Comparison of ENCODE assay signal across 17 cellular contexts in genomic region chr13:99856021-99856420, GRCh38.
"Had no signal": no experiment of that assay in that cellular context is flagged by ENCODE, and none has a peak within 500 bp of the region (broad histone marks: within the 10 kb centered on the region; RNA-seq: fewer than 3 reads in every experiment).

No MANE protein-coding gene starts in this region.

- H3K4me3 ChIP-seq: esophagus squamous epithelium, right atrium auricular region, stomach, thoracic aorta, transverse colon had no signal

- FAIRE-seq: colon, keratinocyte, small intestine had no signal

- DNase-seq: esophagus squamous epithelium; immature natural killer cell; left cardiac atrium; left ventricle myocardium superior; naive thymus-derived CD4-positive, alpha-beta T cell; nephron progenitor cell; small intestine; stimulated activated CD4-positive, alpha-beta T cell treated with anti-CD3 and anti-CD28 coated beads, Interleukin-12 subunit alpha, Interleukin-12 subunit beta, amount 100 ng/mL, for 4 hours; stimulated activated naive CD4-positive, alpha-beta T cell; stomach; substantia nigra; transverse colon had no signal

- H3K27me3 ChIP-seq: esophagus squamous epithelium, right atrium auricular region, stomach, transverse colon had no signal

- H3K4me1 ChIP-seq: esophagus squamous epithelium, foreskin keratinocyte, right atrium auricular region, stomach had no signal

- H3K36me3 ChIP-seq: esophagus squamous epithelium, right atrium auricular region, stomach, thoracic aorta, transverse colon had no signal

- H3K27ac ChIP-seq: esophagus squamous epithelium, foreskin keratinocyte, right atrium auricular region, stomach, thoracic aorta had no signal

- ATAC-seq: foreskin keratinocyte; left cardiac atrium; left ventricle myocardium superior; naive thymus-derived CD4-positive, alpha-beta T cell had no signal

- H3K9me3 ChIP-seq: esophagus squamous epithelium, right atrium auricular region, stomach, thoracic aorta, transverse colon had no signal
